Comparison of ENCODE assay signal across 14 cellular contexts in genomic region chr12:6205761-6206160, GRCh38. TPM values are rescaled to one million over a fixed set of nuclear protein-coding genes. Genes with fewer than 3 reads are reported as not detected.
DNase-seq lines count a peak whose midpoint lies in the region; ATAC-seq, FAIRE-seq and TF ChIP-seq lines count a peak whose summit lies in the region.
"Had no signal": no experiment of that assay in that cellular context is flagged by ENCODE, and none has a peak within 500 bp of the region (broad histone marks: within the 10 kb centered on the region; RNA-seq: fewer than 3 reads in every experiment).

No MANE protein-coding gene starts in this region.

- peak overlapping the region; percentile 93 to 98 (median 97) for H3K9ac ChIP-seq in BLaER1 treated with 17β-estradiol and CSF1 and Interleukin-3, amounts not matched to agents 10 nM and 100 nM
- H3K9ac ChIP-seq in keratinocyte (ENCODE audit: control insufficient read depth, extremely low read depth, insufficient read depth, low read length): peak overlapping the region; percentile 64
- peak overlapping the region in 1 of 3 donors; percentile 69 for H3K9ac ChIP-seq in skeletal muscle tissue (ENCODE audit: low read depth in 1 of 3, low read length in 3 of 3)

- no peak for DNase-seq in WTC11 (ENCODE audit: low spot score)
- DNase-seq in keratinocyte (ENCODE audit: low read depth, low spot score): no peak
- no peak for DNase-seq in NCI-H2081 (lab: John Stamatoyannopoulos, UW)
- DNase-seq in NCI-H2107 (lab: John Stamatoyannopoulos, UW): no peak
- DNase-seq in mesenteric fat pad (ENCODE audit: low spot score): no peak
- DNase-seq: activated T-cell treated with anti-CD3 and anti-CD28 coated beads, Interleukin-2, amount 50 U/mL, for 24 hours; brain microvascular endothelial cell; NCI-H1417; NCI-H774; testis had no signal

- H3K27ac Mint-ChIP-seq in WTC11: peak overlapping the region; percentile 98
- H3K27ac Mint-ChIP-seq: activated T-cell treated with anti-CD3 and anti-CD28 coated beads, Interleukin-2, amount 50 U/mL, for 24 hours had no signal

- H3K36me3 ChIP-seq in BLaER1 treated with 17β-estradiol and CSF1 and Interleukin-3, amounts not matched to agents 10 nM and 100 nM: peaks cover 31 to 93% (median 63%) of the 10 kb centered on the region in 11 experiments
- H3K36me3 ChIP-seq in keratinocyte (ENCODE audit: control insufficient read depth in 2 of 2, extremely low read depth in 1 of 2, insufficient read depth in 2 of 2, low read length in 2 of 2) (peaks cover 9 to 53% of the 10 kb centered on the region in 2 experiments), skeletal muscle tissue (ENCODE audit: control insufficient read depth in 3 of 3, insufficient read depth in 3 of 3, low read length in 3 of 3) (peaks cover 0 to 2% (median 0%) of the 10 kb centered on the region in 3 donors)
- H3K36me3 ChIP-seq: brain microvascular endothelial cell had no signal

- H3K4me2 ChIP-seq in BLaER1 treated with 17β-estradiol and CSF1 and Interleukin-3, amounts not matched to agents 10 nM and 100 nM: peak overlapping the region; percentile 86 to 100 (median 99)
- H3K4me2 ChIP-seq in keratinocyte (ENCODE audit: control insufficient read depth, extremely low read depth, insufficient read depth, low read depth, low read length): no peak overlapping the region

- ATAC-seq in WTC11 (no peak), HG03442 (IDR thresholded peaks at IDR 0.05; ENCODE audit: unreplicated experiment) (no peak)

- H3K27me3 Mint-ChIP-seq in WTC11 (ENCODE audit: low read depth): no peaks in the 10 kb centered on the region

- POLR2A ChIA-PET in WTC11 (lab: Charles Lee): interaction anchor here (0.8 to 2.3 kb wide), 2 partner anchors 9 to 19 kb away, joined by 4 to 25 read pairs; no protein-coding TSS in a partner anchor

- peaks cover 80 to 95% (median 88%) of the 10 kb centered on the region in 10 experiments for H3K4me1 ChIP-seq in BLaER1 treated with 17β-estradiol and CSF1 and Interleukin-3, amounts not matched to agents 10 nM and 100 nM
- H3K4me1 ChIP-seq in keratinocyte (ENCODE audit: control insufficient read depth, extremely low read depth, insufficient read depth, low read length) (peaks cover 79% of the 10 kb centered on the region), skeletal muscle tissue (ENCODE audit: control insufficient read depth in 3 of 3, insufficient read depth in 3 of 3, low read length in 3 of 3) (peaks cover 55 to 64% (median 61%) of the 10 kb centered on the region in 3 donors)

- peaks cover 42% of the 10 kb centered on the region for H3K36me3 Mint-ChIP-seq in WTC11

- peaks cover 9% of the 10 kb centered on the region for H3K9me1 ChIP-seq in keratinocyte (ENCODE audit: control insufficient read depth, extremely low read depth, insufficient read depth, low read length)

- peaks cover 4 to 97% (median 26%) of the 10 kb centered on the region in 11 experiments; a peak in 14 of 22 replicates for H4K20me1 ChIP-seq in BLaER1 treated with 17β-estradiol and CSF1 and Interleukin-3, amounts not matched to agents 10 nM and 100 nM
- H4K20me1 ChIP-seq in keratinocyte (ENCODE audit: control insufficient read depth, extremely low read depth, insufficient read depth, low read length): peaks cover 19% of the 10 kb centered on the region

- peak overlapping the region; percentile 94 to 99 (median 98); a peak in 18 of 20 replicates for H3K4me3 ChIP-seq in BLaER1 treated with 17β-estradiol and CSF1 and Interleukin-3, amounts not matched to agents 10 nM and 100 nM
- H3K4me3 ChIP-seq in keratinocyte (ENCODE audit: control insufficient read depth in 2 of 3, extremely low read depth in 1 of 3, insufficient read depth in 2 of 3, low read depth in 1 of 3, low read length in 3 of 3): no peak overlapping the region
- H3K4me3 ChIP-seq in skeletal muscle tissue (ENCODE audit: low read length in 3 of 3): peak overlapping the region in 1 of 3 donors; percentile 34
- H3K4me3 ChIP-seq: SK-N-MC, testis had no signal

- no peaks in the 10 kb centered on the region for H3K9me3 Mint-ChIP-seq in WTC11
- H3K9me3 Mint-ChIP-seq: activated T-cell treated with anti-CD3 and anti-CD28 coated beads, Interleukin-2, amount 50 U/mL, for 24 hours had no signal

- no peak for FAIRE-seq in keratinocyte (lab: Jason Lieb, UNC)

- TF ChIP-seq CTCF in WTC11 (IDR thresholded peaks at IDR 0.05) (no peak), keratinocyte (optimal IDR thresholded peaks at IDR 0.05 in 1 of 3, IDR thresholded peaks at IDR 0.05 in 1 of 3, conservative IDR thresholded peaks at IDR 0.05 in 1 of 3; ENCODE audit: extremely low read depth in 1 of 3, insufficient read depth in 2 of 3, low read length in 3 of 3) (no peak)

- peaks cover 93% of the 10 kb centered on the region for H3K4me1 Mint-ChIP-seq in WTC11

- CTCF ChIA-PET in WTC11 (lab: Charles Lee): interaction anchor here (0.6 to 16.4 kb wide), 7 partner anchors 9 to 168 kb away, joined by 3 to 431 read pairs (median 6); no protein-coding TSS in a partner anchor

- H3K79me2 ChIP-seq in keratinocyte (ENCODE audit: control insufficient read depth, insufficient read depth, low read length): peaks cover 96% of the 10 kb centered on the region

- no peak overlapping the region for H2AFZ ChIP-seq in keratinocyte (ENCODE audit: control insufficient read depth, low read length)

- dilution Hi-C loops in keratinocyte (cut with MboI; ENCODE audit: extremely low pct_ligation_motif_present, low sequenced_read_pairs): no loop called here

- H3K27me3 ChIP-seq in BLaER1 treated with 17β-estradiol and CSF1 and Interleukin-3, amounts not matched to agents 10 nM and 100 nM: no peaks in the 10 kb centered on the region
- H3K27me3 ChIP-seq in keratinocyte (ENCODE audit: control insufficient read depth, extremely low read depth, insufficient read depth, low read length) (no peaks in the 10 kb centered on the region), skeletal muscle tissue (ENCODE audit: control insufficient read depth in 3 of 3, insufficient read depth in 3 of 3, low read length in 3 of 3) (peaks cover 3 to 10% (median 5%) of the 10 kb centered on the region in 3 donors)
- H3K27me3 ChIP-seq: brain microvascular endothelial cell, testis had no signal

- H3K9me3 ChIP-seq in BLaER1 treated with 17β-estradiol and CSF1 and Interleukin-3, amounts not matched to agents 10 nM and 100 nM (replicated peaks in 1 of 11): no peaks in the 10 kb centered on the region
- H3K9me3 ChIP-seq in keratinocyte (ENCODE audit: control insufficient read depth, low read depth, low read length): no peaks in the 10 kb centered on the region
- H3K9me3 ChIP-seq in skeletal muscle tissue (ENCODE audit: control insufficient read depth in 3 of 3, low read length in 3 of 3): no peaks in the 10 kb centered on the region
- H3K9me3 ChIP-seq: testis had no signal

- peak overlapping the region in 10 of 11 experiments; percentile 90 to 98 (median 95); a peak in 20 of 22 replicates for H3K27ac ChIP-seq in BLaER1 treated with 17β-estradiol and CSF1 and Interleukin-3, amounts not matched to agents 10 nM and 100 nM
- peak overlapping the region; percentile 87 for H3K27ac ChIP-seq in keratinocyte (ENCODE audit: control insufficient read depth, insufficient read depth, low read length)
- H3K27ac ChIP-seq in skeletal muscle tissue (ENCODE audit: low read depth, low read length): peak overlapping the region; percentile 49
- H3K27ac ChIP-seq: brain microvascular endothelial cell, SK-N-MC had no signal

- H3K4me3 Mint-ChIP-seq in WTC11: peak overlapping the region; percentile 33
- H3K4me3 Mint-ChIP-seq: activated T-cell treated with anti-CD3 and anti-CD28 coated beads, Interleukin-2, amount 50 U/mL, for 24 hours had no signal

TF ChIP-seq in WTC11, 78 proteins besides CTCF, POLR2A, EP300 and RAD21 (continues in another document):
- TF ChIP-seq HMGA2 (CRISPR knock-in tag; IDR thresholded peaks at IDR 0.05) (no peak), PRRX2 (CRISPR knock-in tag; IDR thresholded peaks at IDR 0.05) (no peak), OVOL2 (CRISPR knock-in tag; IDR thresholded peaks at IDR 0.05; ENCODE audit: borderline replicate concordance) (no peak)
- TF ChIP-seq, protein P1, sequence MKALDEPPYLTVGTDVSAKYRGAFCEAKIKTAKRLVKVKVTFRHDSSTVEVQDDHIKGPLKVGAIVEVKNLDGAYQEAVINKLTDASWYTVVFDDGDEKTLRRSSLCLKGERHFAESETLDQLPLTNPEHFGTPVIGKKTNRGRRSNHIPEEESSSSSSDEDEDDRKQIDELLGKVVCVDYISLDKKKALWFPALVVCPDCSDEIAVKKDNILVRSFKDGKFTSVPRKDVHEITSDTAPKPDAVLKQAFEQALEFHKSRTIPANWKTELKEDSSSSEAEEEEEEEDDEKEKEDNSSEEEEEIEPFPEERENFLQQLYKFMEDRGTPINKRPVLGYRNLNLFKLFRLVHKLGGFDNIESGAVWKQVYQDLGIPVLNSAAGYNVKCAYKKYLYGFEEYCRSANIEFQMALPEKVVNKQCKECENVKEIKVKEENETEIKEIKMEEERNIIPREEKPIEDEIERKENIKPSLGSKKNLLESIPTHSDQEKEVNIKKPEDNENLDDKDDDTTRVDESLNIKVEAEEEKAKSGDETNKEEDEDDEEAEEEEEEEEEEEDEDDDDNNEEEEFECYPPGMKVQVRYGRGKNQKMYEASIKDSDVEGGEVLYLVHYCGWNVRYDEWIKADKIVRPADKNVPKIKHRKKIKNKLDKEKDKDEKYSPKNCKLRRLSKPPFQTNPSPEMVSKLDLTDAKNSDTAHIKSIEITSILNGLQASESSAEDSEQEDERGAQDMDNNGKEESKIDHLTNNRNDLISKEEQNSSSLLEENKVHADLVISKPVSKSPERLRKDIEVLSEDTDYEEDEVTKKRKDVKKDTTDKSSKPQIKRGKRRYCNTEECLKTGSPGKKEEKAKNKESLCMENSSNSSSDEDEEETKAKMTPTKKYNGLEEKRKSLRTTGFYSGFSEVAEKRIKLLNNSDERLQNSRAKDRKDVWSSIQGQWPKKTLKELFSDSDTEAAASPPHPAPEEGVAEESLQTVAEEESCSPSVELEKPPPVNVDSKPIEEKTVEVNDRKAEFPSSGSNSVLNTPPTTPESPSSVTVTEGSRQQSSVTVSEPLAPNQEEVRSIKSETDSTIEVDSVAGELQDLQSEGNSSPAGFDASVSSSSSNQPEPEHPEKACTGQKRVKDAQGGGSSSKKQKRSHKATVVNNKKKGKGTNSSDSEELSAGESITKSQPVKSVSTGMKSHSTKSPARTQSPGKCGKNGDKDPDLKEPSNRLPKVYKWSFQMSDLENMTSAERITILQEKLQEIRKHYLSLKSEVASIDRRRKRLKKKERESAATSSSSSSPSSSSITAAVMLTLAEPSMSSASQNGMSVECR (CRISPR knock-in tag; IDR thresholded peaks at IDR 0.05; ENCODE audit: borderline replicate concordance): no peak

RNA-seq across cellular contexts. Expression of gene CD9, which starts 5.6 kb away (rescaled TPM):
- 241 to 260 TPM (median 251 TPM) in 3 replicates for total RNA-seq in WTC11 (2021)
- 922 to 1,166 TPM (median 1,084 TPM) in 3 replicates for polyA plus RNA-seq in keratinocyte
- 172 TPM for polyA plus RNA-seq in keratinocyte (2011; ENCODE audit: low read depth)
- polyA plus RNA-seq in keratinocyte (2011; cell fraction: cytosol; rRNA removed): 591 and 749 TPM in 2 replicates
- polyA plus RNA-seq in keratinocyte (2011; cell fraction: nucleus; rRNA removed): 1,144 and 1,488 TPM in 2 replicates
- 605 and 776 TPM in 2 replicates for polyA plus RNA-seq in keratinocyte (2012; ENCODE audit: low replicate concordance)
- polyA minus RNA-seq in keratinocyte: 431 to 802 TPM (median 750 TPM) in 3 replicates
- 467 TPM for polyA minus RNA-seq in keratinocyte (2011; cell fraction: cytosol; rRNA and poly(A)+ RNA removed)
- polyA minus RNA-seq in keratinocyte (2011; cell fraction: nucleus; rRNA and poly(A)+ RNA removed): 442 and 537 TPM in 2 replicates
- total RNA-seq in skeletal muscle tissue: 62.6 TPM
- 57.7 TPM for total RNA-seq in mesenteric fat pad

Comparison
In these comparisons a context has a peak if more than half of its experiments do, and no peak if none do; other contexts are left out.
1. H3K4me3 ChIP-seq: peak in BLaER1 treated with 17β-estradiol and CSF1 and Interleukin-3, amounts not matched to agents 10 nM and 100 nM (10 of 10); none in keratinocyte (0 of 3).
2. Peak in every context shown above with its lines, with median percentiles within 50 percentile points of each other: H3K27ac ChIP-seq.